ENCODE assay signal across 10 cellular contexts in the genomic region with DNA sequence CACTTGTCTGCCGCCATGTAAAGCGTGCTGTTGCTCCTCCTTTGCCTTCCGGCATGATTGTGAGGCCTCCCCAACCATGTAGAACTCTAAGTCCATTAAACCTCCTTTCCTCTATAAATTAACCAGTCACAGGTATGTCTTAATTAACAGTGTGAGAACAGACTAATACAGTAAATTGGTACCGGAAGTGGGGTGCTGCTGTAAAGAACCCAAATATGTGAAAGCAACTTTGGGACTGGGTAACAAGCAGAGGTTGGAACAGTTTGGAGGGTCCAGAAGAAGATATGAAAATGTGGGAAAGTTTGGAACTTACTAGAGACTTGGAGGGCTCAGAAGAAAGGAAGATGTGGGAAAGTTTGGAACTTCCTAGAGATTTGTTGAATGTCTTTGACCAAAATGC.
"Had no signal": no experiment of that assay in that cellular context is flagged by ENCODE, and none has a peak within 500 bp of the region (broad histone marks: within the 10 kb centered on the region; RNA-seq: fewer than 3 reads in every experiment).

No MANE protein-coding gene starts in this region.

- H3K4me1 Mint-ChIP-seq: GM23338, H9 had no signal

- DNase-seq: H9, HCEC 1CT, HFFc6, KG1 had no signal

- FAIRE-seq: H1, H54, HepG2 had no signal

- H3K4me3 ChIP-seq: GM23338 had no signal

- H3K27ac ChIP-seq: HL-60 had no signal

- H2AFZ ChIP-seq: GM23338 had no signal

- ATAC-seq: GM23338, HepG2 had no signal

- H3K27me3 Mint-ChIP-seq: IgD-negative memory B cell had no signal

- H3K4me2 ChIP-seq: GM23338 had no signal

- H3K4me3 Mint-ChIP-seq: GM23338, H9, HFFc6 had no signal

- H3K27ac Mint-ChIP-seq: GM23338, H9, HFFc6, IgD-negative memory B cell had no signal
